ENCODE assay signal across 9 cellular contexts in the genomic region with DNA sequence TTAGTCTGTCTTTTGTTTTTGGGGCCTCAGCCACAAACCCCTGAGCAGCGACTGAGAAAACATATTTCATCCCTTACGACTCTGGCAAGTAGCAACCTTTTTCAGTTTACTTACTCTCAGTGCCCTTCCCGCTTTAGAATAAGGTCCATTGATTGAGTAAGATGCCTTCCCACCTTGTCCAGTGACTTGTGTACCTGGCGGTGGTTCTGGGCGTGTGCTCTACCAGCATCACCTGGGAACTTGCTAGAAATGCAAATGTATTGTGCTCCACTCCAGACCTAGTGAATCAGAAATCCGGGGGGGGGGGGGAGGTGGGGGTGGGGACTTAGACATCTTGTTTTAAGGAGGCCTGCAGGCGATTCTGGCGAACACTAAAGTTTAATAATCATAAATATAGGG.
A peak's percentile ranks its signal among the peaks of the same experiment; 100 is the strongest.
DNase-seq lines count a peak whose midpoint lies in the region; ATAC-seq and TF ChIP-seq lines count a peak whose summit lies in the region.
"Had no signal": no experiment of that assay in that cellular context is flagged by ENCODE, and none has a peak within 500 bp of the region (broad histone marks: within the 10 kb centered on the region; RNA-seq: fewer than 3 reads in every experiment).

No MANE protein-coding gene starts in this region.

- intact Hi-C loops in activated T-helper 2 cell treated with anti-CD3 and anti-CD28 coated beads, Interferon-gamma antibody, Interleukin-2, Interleukin-4, amounts not matched to agents 10 μg/mL and 5 μg/mL and 100 μg/mL, durations not matched to agents 14 hours and 24 hours and 36 hours (cut with micrococcal nuclease): loop anchor here (1.0 to 5.0 kb wide), 5 partner anchors 16 to 258 kb away; no protein-coding TSS in a partner anchor

- no peaks in the 10 kb centered on the region for H3K36me3 ChIP-seq in GM23338 (ENCODE audit: insufficient read depth)
- H3K36me3 ChIP-seq: MG63 had no signal

- H3F3A ChIP-seq in GM23338 (replicated peaks; ENCODE audit: low read depth): no peaks in the 10 kb centered on the region

- DNase-seq in GM23338 (ENCODE audit: low spot score) (peak; percentile 56), nephron progenitor cell (no peak), AG20443 (ENCODE audit: low spot score) (no peak), mucosa of gallbladder (ENCODE audit: low spot score) (no peak), glomerular visceral epithelial cell (ENCODE audit: extremely low spot score) (no peak)
- no peak for DNase-seq in activated T-helper 2 cell treated with anti-CD3 and anti-CD28 coated beads, Interferon-gamma antibody, Interleukin-2, Interleukin-4, amounts not matched to agents 10 μg/mL and 5 μg/mL and 100 μg/mL, durations not matched to agents 14 hours and 24 hours and 36 hours (ENCODE audit: low spot score)

- H3K27me3 Mint-ChIP-seq in GM23338 (ENCODE audit: insufficient read depth, low read depth, poor library complexity) (no peaks in the 10 kb centered on the region), nephron progenitor cell (ENCODE audit: low read depth, poor library complexity) (peaks cover 7% of the 10 kb centered on the region)
- peaks cover 14% of the 10 kb centered on the region for H3K27me3 Mint-ChIP-seq in activated T-helper 2 cell treated with anti-CD3 and anti-CD28 coated beads, Interferon-gamma antibody, Interleukin-2, Interleukin-4, amounts not matched to agents 10 μg/mL and 5 μg/mL and 100 μg/mL, durations not matched to agents 14 hours and 24 hours and 36 hours (ENCODE audit: low read depth)

- ATAC-seq in GM23338 (peak; percentile 63), GM21447 (IDR thresholded peaks at IDR 0.05; ENCODE audit: unreplicated experiment) (no peak)

- no peaks in the 10 kb centered on the region for H3K9me2 ChIP-seq in GM23338 (ENCODE audit: insufficient read depth)

- no peaks in the 10 kb centered on the region; the same call in 2 of the 3 replicates for H3K9me3 Mint-ChIP-seq in GM23338
- no peaks in the 10 kb centered on the region for H3K9me3 Mint-ChIP-seq in activated T-helper 2 cell treated with anti-CD3 and anti-CD28 coated beads, Interferon-gamma antibody, Interleukin-2, Interleukin-4, amounts not matched to agents 10 μg/mL and 5 μg/mL and 100 μg/mL, durations not matched to agents 14 hours and 24 hours and 36 hours
- H3K9me3 Mint-ChIP-seq in nephron progenitor cell: peaks cover 3% of the 10 kb centered on the region

- peak overlapping the region; percentile 82; the same call in 1 of the 2 replicates for H3K4me2 ChIP-seq in GM23338

- TF ChIP-seq CTCF in GM12875 (IDR thresholded peaks at IDR 0.05; ENCODE audit: borderline replicate concordance, insufficient read depth, low read depth, low read length) (no peak), GM23338 (conservative IDR thresholded peaks at IDR 0.05; ENCODE audit: low read depth in 2 of 2) (no peak), nephron progenitor cell (IDR thresholded peaks at IDR 0.05) (no peak)

- H3K27ac ChIP-seq in GM23338 (ENCODE audit: low read depth): no peak overlapping the region

- no peaks in the 10 kb centered on the region for H3K27me3 ChIP-seq in GM23338 (ENCODE audit: insufficient read depth)
- H3K27me3 ChIP-seq: MG63 had no signal

- H2AFZ ChIP-seq in GM23338: peak overlapping the region; percentile 96

- H3K79me2 ChIP-seq in GM23338 (replicated peaks; ENCODE audit: insufficient read depth): no peaks in the 10 kb centered on the region

- H3K36me3 Mint-ChIP-seq in GM23338 (ENCODE audit: low read depth) (no peaks in the 10 kb centered on the region), nephron progenitor cell (ENCODE audit: low read depth) (no peaks in the 10 kb centered on the region)
- H3K36me3 Mint-ChIP-seq in activated T-helper 2 cell treated with anti-CD3 and anti-CD28 coated beads, Interferon-gamma antibody, Interleukin-2, Interleukin-4, amounts not matched to agents 10 μg/mL and 5 μg/mL and 100 μg/mL, durations not matched to agents 14 hours and 24 hours and 36 hours (ENCODE audit: low read depth): no peaks in the 10 kb centered on the region

- H3K4me3 Mint-ChIP-seq in GM23338 (peak overlapping the region; percentile 71; the same call in 1 of the 3 replicates), nephron progenitor cell (peak overlapping the region; percentile 80)
- H3K4me3 Mint-ChIP-seq in activated T-helper 2 cell treated with anti-CD3 and anti-CD28 coated beads, Interferon-gamma antibody, Interleukin-2, Interleukin-4, amounts not matched to agents 10 μg/mL and 5 μg/mL and 100 μg/mL, durations not matched to agents 14 hours and 24 hours and 36 hours (ENCODE audit: low read depth): peak overlapping the region; percentile 27

- H3K27ac Mint-ChIP-seq in GM23338 (no peak overlapping the region), nephron progenitor cell (peak overlapping the region; percentile 77)
- peak overlapping the region; percentile 60 for H3K27ac Mint-ChIP-seq in activated T-helper 2 cell treated with anti-CD3 and anti-CD28 coated beads, Interferon-gamma antibody, Interleukin-2, Interleukin-4, amounts not matched to agents 10 μg/mL and 5 μg/mL and 100 μg/mL, durations not matched to agents 14 hours and 24 hours and 36 hours

- peaks cover 15% of the 10 kb centered on the region for H3K4me1 ChIP-seq in GM23338 (ENCODE audit: insufficient read depth)

- H3K4me3 ChIP-seq in GM12875 (ENCODE audit: low read depth, low read length) (peak overlapping the region; percentile 52), GM23338 (peak overlapping the region; percentile 61; the same call in 1 of the 2 replicates)
- H3K4me3 ChIP-seq: MG63 had no signal

- no peaks in the 10 kb centered on the region for H4K20me1 ChIP-seq in GM23338 (replicated peaks; ENCODE audit: insufficient read depth)

- H3K4me1 Mint-ChIP-seq in GM23338: peaks cover 29% of the 10 kb centered on the region
- H3K4me1 Mint-ChIP-seq in activated T-helper 2 cell treated with anti-CD3 and anti-CD28 coated beads, Interferon-gamma antibody, Interleukin-2, Interleukin-4, amounts not matched to agents 10 μg/mL and 5 μg/mL and 100 μg/mL, durations not matched to agents 14 hours and 24 hours and 36 hours (ENCODE audit: low read depth): peaks cover 46% of the 10 kb centered on the region
- peaks cover 69% of the 10 kb centered on the region for H3K4me1 Mint-ChIP-seq in nephron progenitor cell

TF ChIP-seq in GM23338, 12 proteins besides CTCF, POLR2A, EP300 and RAD21:
- TF ChIP-seq EZH2 (IDR thresholded peaks at IDR 0.05; ENCODE audit: low read depth, unreplicated experiment) (no peak), JUNB (IDR thresholded peaks at IDR 0.05; ENCODE audit: unreplicated experiment) (no peak)

Comparison
In these comparisons a context has a peak if more than half of its experiments do, and no peak if none do; other contexts are left out.
1. H3K4me3 Mint-ChIP-seq: peak in every context shown above with its lines; median percentile 80 in nephron progenitor cell; 71 in GM23338; 27 in activated T-helper 2 cell treated with anti-CD3 and anti-CD28 coated beads, Interferon-gamma antibody, Interleukin-2, Interleukin-4, amounts not matched to agents 10 μg/mL and 5 μg/mL and 100 μg/mL, durations not matched to agents 14 hours and 24 hours and 36 hours.